In the genomic region with DNA sequence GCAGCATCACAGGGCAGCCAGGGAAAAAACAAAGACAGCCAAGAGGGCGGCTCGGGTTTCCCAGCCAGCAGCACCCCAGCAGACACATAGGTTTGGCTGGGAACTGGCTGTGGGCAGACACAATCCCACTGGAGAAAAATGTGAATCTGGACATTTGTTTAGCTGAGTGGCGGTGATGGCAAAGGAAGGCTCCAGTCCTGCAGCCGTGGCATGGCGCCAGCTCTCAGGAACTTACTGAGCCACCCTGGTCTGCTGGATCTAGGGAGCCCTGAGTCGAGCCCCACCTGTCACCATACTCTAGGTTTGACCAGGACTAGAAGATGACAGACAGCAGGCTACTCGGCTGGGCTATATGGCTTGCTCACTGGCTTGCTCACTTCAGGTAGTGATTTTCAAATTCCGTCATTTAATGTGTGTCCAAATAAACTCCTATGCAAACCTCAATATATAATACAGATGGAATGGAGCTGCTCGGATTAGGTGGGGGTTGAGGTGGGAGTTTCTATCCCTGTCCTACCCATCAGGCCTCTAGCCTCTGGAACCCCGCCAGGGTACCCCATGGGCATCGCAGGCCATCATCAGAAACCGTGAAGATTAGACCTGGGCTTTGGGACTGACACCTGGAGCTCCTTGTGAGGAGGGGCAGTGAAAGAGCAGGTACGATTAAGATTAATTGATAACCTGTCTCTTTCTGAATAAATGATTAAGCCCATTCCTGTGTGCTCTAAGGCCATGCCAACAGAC, we compare ENCODE assay signal across 20 cellular contexts. TPM values are rescaled to one million over a fixed set of nuclear protein-coding genes. Genes with fewer than 3 reads are reported as not detected.
DNase-seq lines count a peak whose midpoint lies in the region; ATAC-seq and TF ChIP-seq lines count a peak whose summit lies in the region.
"Had no signal": no experiment of that assay in that cellular context is flagged by ENCODE, and none has a peak within 500 bp of the region (broad histone marks: within the 10 kb centered on the region; RNA-seq: fewer than 3 reads in every experiment).

No MANE protein-coding gene starts in this region.

- no peaks in the 10 kb centered on the region for H3K36me3 Mint-ChIP-seq in activated CD8-positive, alpha-beta memory T cell treated with anti-CD3 and anti-CD28 coated beads, Interleukin-2, amount 10 ng/mL, durations not matched to agents 7 days and 5 days
- H3K36me3 Mint-ChIP-seq: CD4-positive, CD25-positive, alpha-beta regulatory T cell; natural killer cell had no signal

- no peaks in the 10 kb centered on the region for H3K9me3 ChIP-seq in SJCRH30 (replicated peaks)
- no peaks in the 10 kb centered on the region for H3K9me3 ChIP-seq in right atrium auricular region
- H3K9me3 ChIP-seq in upper lobe of left lung, result no peaks in the 10 kb centered on the region
- H3K9me3 ChIP-seq: body of pancreas, psoas muscle, uterus had no signal

- peaks cover 7% of the 10 kb centered on the region for H3K27me3 Mint-ChIP-seq in activated CD8-positive, alpha-beta memory T cell treated with anti-CD3 and anti-CD28 coated beads, Interleukin-2, amount 10 ng/mL, durations not matched to agents 7 days and 5 days

- ATAC-seq in activated CD8-positive, alpha-beta memory T cell treated with anti-CD3 and anti-CD28 coated beads, Interleukin-2, amount 10 ng/mL, durations not matched to agents 7 days and 5 days, result no peak
- ATAC-seq in upper lobe of left lung (ENCODE audit: low FRiP score in 2 of 2), result no peak
- ATAC-seq: natural killer cell, psoas muscle had no signal

- no peak overlapping the region for H3K27ac ChIP-seq in SJCRH30
- peak overlapping the region; percentile 80 to 82 for H3K27ac ChIP-seq in right atrium auricular region
- peak overlapping the region in 3 of 4 donors; percentile 1 to 61 (median 7) for H3K27ac ChIP-seq in upper lobe of left lung
- H3K27ac ChIP-seq: psoas muscle, uterus had no signal

- peak; percentile 19 for DNase-seq in activated CD8-positive, alpha-beta memory T cell treated with anti-CD3 and anti-CD28 coated beads, Interleukin-2, amount 10 ng/mL, durations not matched to agents 7 days and 5 days
- no peak for DNase-seq in activated CD8-positive, alpha-beta memory T cell treated with anti-CD3 and anti-CD28 coated beads, Interleukin-2, amount 50 U/mL, for 48 hours
- peak; percentile 31 to 54 for DNase-seq in SJCRH30
- peak; percentile 58 for DNase-seq in right atrium auricular region (ENCODE audit: low spot score)
- peak in 1 of 2 donors; percentile 30 for DNase-seq in upper lobe of left lung
- no peak for DNase-seq in SKM-1 (lab: John Stamatoyannopoulos, UW; ENCODE audit: unreplicated experiment)
- DNase-seq in stimulated activated CD4-positive, alpha-beta T cell treated with anti-CD3 and anti-CD28 coated beads, Interleukin-4, amount 100 ng/mL, for 1 hour, result no peak
- no peak for DNase-seq in GM13976 (ENCODE audit: low spot score)
- DNase-seq: activated naive CD4-positive, alpha-beta T cell treated with anti-CD3 and anti-CD28 coated beads, Interleukin-2, amount 50 U/mL, for 16 hours; activated T-cell treated with anti-CD3 and anti-CD28 coated beads, Interleukin-2, amount 50 U/mL, for 1 hour; CD4-positive, CD25-positive, alpha-beta regulatory T cell; EL; natural killer cell; NCI-H187; psoas muscle; stimulated activated CD4-positive, alpha-beta T cell treated with anti-CD3 and anti-CD28 coated beads, Interleukin-15, amount 100 ng/mL, for 24 hours; SW 1271; uterus had no signal

- no peak for TF ChIP-seq POLR2A in upper lobe of left lung (IDR thresholded peaks at IDR 0.05)

- H3K36me3 ChIP-seq in SJCRH30, result no peaks in the 10 kb centered on the region
- H3K36me3 ChIP-seq in right atrium auricular region, result no peaks in the 10 kb centered on the region
- no peaks in the 10 kb centered on the region for H3K36me3 ChIP-seq in upper lobe of left lung
- H3K36me3 ChIP-seq: uterus had no signal

- H3K27me3 ChIP-seq in SJCRH30, result no peaks in the 10 kb centered on the region
- no peaks in the 10 kb centered on the region for H3K27me3 ChIP-seq in right atrium auricular region
- no peaks in the 10 kb centered on the region for H3K27me3 ChIP-seq in upper lobe of left lung
- H3K27me3 ChIP-seq: body of pancreas, uterus had no signal

- in situ Hi-C loops in GM13976 (cut with MboI; ENCODE audit: low sequenced_read_pairs, unreplicated experiment), result no loop called here

- WGBS in upper lobe of left lung, 2 donors, result 76 to 88% methylated on average over 10 to 13 of the region's 13 CpGs

- H3K27ac Mint-ChIP-seq in activated CD8-positive, alpha-beta memory T cell treated with anti-CD3 and anti-CD28 coated beads, Interleukin-2, amount 10 ng/mL, durations not matched to agents 7 days and 5 days, result no peak overlapping the region
- H3K27ac Mint-ChIP-seq: CD4-positive, CD25-positive, alpha-beta regulatory T cell; stimulated activated naive CD8-positive, alpha-beta T cell treated with anti-CD3 and anti-CD28 coated beads, Interleukin-15, Interleukin-2, amounts not matched to agents 100 ng/mL and 50 ng/mL, for 24 hours had no signal

- H3K4me1 ChIP-seq in SJCRH30 (no peaks in the 10 kb centered on the region), right atrium auricular region (peaks cover 0 to 71% of the 10 kb centered on the region in 2 donors), upper lobe of left lung (peaks cover 50 to 76% (median 73%) of the 10 kb centered on the region in 4 donors)
- H3K4me1 ChIP-seq: uterus had no signal

- TF ChIP-seq CTCF in right atrium auricular region (IDR thresholded peaks at IDR 0.05) (no peak), upper lobe of left lung (IDR thresholded peaks at IDR 0.05) (no peak), GM13976 (IDR thresholded peaks at IDR 0.05; ENCODE audit: borderline replicate concordance, control extremely low read depth, extremely low read depth, insufficient read depth, missing control alignments) (no peak)

- CTCF ChIA-PET in activated CD8-positive, alpha-beta memory T cell treated with anti-CD3 and anti-CD28 coated beads, Interleukin-2, amount 10 ng/mL, durations not matched to agents 7 days and 5 days (lab: Charles Lee), result no interaction called here

- H3K4me3 ChIP-seq in SJCRH30 (no peak overlapping the region), right atrium auricular region (no peak overlapping the region), upper lobe of left lung (no peak overlapping the region)
- H3K4me3 ChIP-seq: body of pancreas, psoas muscle, uterus had no signal

- H3K4me1 Mint-ChIP-seq in activated CD8-positive, alpha-beta memory T cell treated with anti-CD3 and anti-CD28 coated beads, Interleukin-2, amount 10 ng/mL, durations not matched to agents 7 days and 5 days, result peaks cover 5% of the 10 kb centered on the region
- H3K4me1 Mint-ChIP-seq: CD4-positive, CD25-positive, alpha-beta regulatory T cell had no signal

- no peak for TF ChIP-seq EP300 in upper lobe of left lung (IDR thresholded peaks at IDR 0.05)

- H3K4me3 Mint-ChIP-seq in activated CD8-positive, alpha-beta memory T cell treated with anti-CD3 and anti-CD28 coated beads, Interleukin-2, amount 10 ng/mL, durations not matched to agents 7 days and 5 days, result no peak overlapping the region
- H3K4me3 Mint-ChIP-seq: CD4-positive, CD25-positive, alpha-beta regulatory T cell; natural killer cell; stimulated activated naive CD8-positive, alpha-beta T cell treated with anti-CD3 and anti-CD28 coated beads, Interleukin-15, Interleukin-2, amounts not matched to agents 100 ng/mL and 50 ng/mL, for 24 hours had no signal

- no peaks in the 10 kb centered on the region for H3K9me3 Mint-ChIP-seq in activated CD8-positive, alpha-beta memory T cell treated with anti-CD3 and anti-CD28 coated beads, Interleukin-2, amount 10 ng/mL, durations not matched to agents 7 days and 5 days (ENCODE audit: low read depth)
- H3K9me3 Mint-ChIP-seq: natural killer cell; stimulated activated naive CD8-positive, alpha-beta T cell treated with anti-CD3 and anti-CD28 coated beads, Interleukin-15, Interleukin-2, amounts not matched to agents 100 ng/mL and 50 ng/mL, for 24 hours had no signal

RNA-seq across cellular contexts. Expression of gene GALNT18, which starts 42.6 kb away (rescaled TPM):
- total RNA-seq in activated CD8-positive, alpha-beta memory T cell treated with anti-CD3 and anti-CD28 coated beads, Interleukin-2, amount 10 ng/mL, durations not matched to agents 7 days and 5 days, result under 1 TPM; 0.32 to 0.70 TPM
- total RNA-seq in SJCRH30 (2014; rRNA removed; shearing (Covaris generic)), result 15.1 and 16.4 TPM in 2 replicates
- total RNA-seq in right atrium auricular region (10 to 100 TPM; 22.2 to 26.8 TPM), upper lobe of left lung (100 to 1,000 TPM in 1 of 6 donors, 10 to 100 TPM in 5; 48.2 to 115 (median 61.8) TPM)
- total RNA-seq: CD4-positive, CD25-positive, alpha-beta regulatory T cell had no signal

Comparison
In these comparisons a context has a peak if more than half of its experiments do, and no peak if none do; other contexts are left out.
1. DNase-seq: peak in activated CD8-positive, alpha-beta memory T cell treated with anti-CD3 and anti-CD28 coated beads, Interleukin-2, amount 10 ng/mL, durations not matched to agents 7 days and 5 days (single experiment), SJCRH30 (2 of 2) and right atrium auricular region (single experiment); none in activated CD8-positive, alpha-beta memory T cell treated with anti-CD3 and anti-CD28 coated beads, Interleukin-2, amount 50 U/mL, for 48 hours (single experiment), SKM-1 (single experiment), stimulated activated CD4-positive, alpha-beta T cell treated with anti-CD3 and anti-CD28 coated beads, Interleukin-4, amount 100 ng/mL, for 1 hour (single experiment) and GM13976 (single experiment).